ENCODE assay signal across 8 cellular contexts in genomic region chr12:109995703-109996482, GRCh38.
DNase-seq lines count a peak whose midpoint lies in the region; ATAC-seq and TF ChIP-seq lines count a peak whose summit lies in the region.

TSS of gene GIT2 (minus strand) at chr12:109996368. CDS start at chr12:109996224, 144 bp downstream.

- DNase-seq in AML-193 (lab: John Stamatoyannopoulos, UW): peak; percentile 85 to 86
- DNase-seq in GM19240 (ENCODE audit: insufficient read length, low spot score): peak; percentile 88
- peak; percentile 56 for DNase-seq in NCI-H524 treated with DMSO at 0.1 percent for 48 hours (lab: John Stamatoyannopoulos, UW)
- DNase-seq in activated CD4-positive, alpha-beta T cell treated with anti-CD3 and anti-CD28 coated beads for 4 hours: peak; percentile 90 to 95
- peak; percentile 91 for DNase-seq in choroid plexus epithelial cell (ENCODE audit: low read depth)
- peak; percentile 74 for DNase-seq in kidney glomerular epithelial cell (lab: John Stamatoyannopoulos, UW)
- peak; percentile 92 to 93 for DNase-seq in stimulated activated CD4-positive, alpha-beta T cell treated with anti-CD3 and anti-CD28 coated beads, Interleukin-15, amount 100 ng/mL, for 48 hours (ENCODE audit: low read depth in 2 of 2)

- peak; percentile 3 for TF ChIP-seq CTCF in choroid plexus epithelial cell (conservative IDR thresholded peaks at IDR 0.05; ENCODE audit: low read depth, low read length)

- peak within 1 kb of the TSS; percentile 96 for H3K4me3 ChIP-seq in choroid plexus epithelial cell (ENCODE audit: low read depth, low read length)

- peak; percentile 38 for ATAC-seq in HG03457 (IDR thresholded peaks at IDR 0.05; ENCODE audit: unreplicated experiment)

Comparison
In these comparisons a context has a peak if more than half of its experiments do, and no peak if none do; other contexts are left out.
1. Peak in every context shown above with its lines: DNase-seq, ATAC-seq and H3K4me3 ChIP-seq.